ENCODE assay signal across 14 cellular contexts in genomic region chr16:1537763-1538289, GRCh38. TPM values are rescaled to one million over a fixed set of nuclear protein-coding genes. Genes with fewer than 3 reads are reported as not detected.
DNase-seq lines count a peak whose midpoint lies in the region; ATAC-seq and TF ChIP-seq lines count a peak whose summit lies in the region.
"Had no signal": no experiment of that assay in that cellular context is flagged by ENCODE, and none has a peak within 500 bp of the region (broad histone marks: within the 10 kb centered on the region; RNA-seq: fewer than 3 reads in every experiment).

No MANE protein-coding gene starts in this region.

- H3K4me1 ChIP-seq in naive thymus-derived CD4-positive, alpha-beta T cell (ENCODE audit: control insufficient read depth in 2 of 2, insufficient read depth in 2 of 2, low read length in 2 of 2) = peaks cover 30 to 54% of the 10 kb centered on the region in 2 donors
- peaks cover 62% of the 10 kb centered on the region for H3K4me1 ChIP-seq in vagina

- H3K9me3 Mint-ChIP-seq in activated naive CD4-positive, alpha-beta T cell treated with anti-CD3 and anti-CD28 coated beads, Interleukin-2, amount 10 ng/mL, durations not matched to agents 7 days and 5 days = no peaks in the 10 kb centered on the region
- no peaks in the 10 kb centered on the region for H3K9me3 Mint-ChIP-seq in naive thymus-derived CD4-positive, alpha-beta T cell

- H3K4me1 Mint-ChIP-seq in activated naive CD4-positive, alpha-beta T cell treated with anti-CD3 and anti-CD28 coated beads, Interleukin-2, amount 10 ng/mL, durations not matched to agents 7 days and 5 days = peaks cover 75% of the 10 kb centered on the region
- H3K4me1 Mint-ChIP-seq in naive thymus-derived CD4-positive, alpha-beta T cell = peaks cover 44 to 69% (median 52%) of the 10 kb centered on the region in 7 donors

- DNase-seq in stimulated activated naive CD4-positive, alpha-beta T cell (lab: John Stamatoyannopoulos, UW) = peak in 5 of 6 experiments; percentile 22 to 43 (median 29)
- DNase-seq in stimulated activated naive CD4-positive, alpha-beta T cell treated with Interleukin-2 at 50 U/mL for 16 hours (lab: John Stamatoyannopoulos, UW) = no peak
- DNase-seq in activated naive CD4-positive, alpha-beta T cell treated with anti-CD3 and anti-CD28 coated beads, Interleukin-2, amount 10 ng/mL, durations not matched to agents 7 days and 5 days = peak; percentile 64
- DNase-seq in naive thymus-derived CD4-positive, alpha-beta T cell = peak in 7 of 9 donors; percentile 32 to 48 (median 39)
- no peak for DNase-seq in vagina (ENCODE audit: extremely low spot score in 2 of 2)
- DNase-seq in occipital lobe (lab: John Stamatoyannopoulos, UW) = no peak
- DNase-seq: foreskin keratinocyte, left colon, NCI-H2081 had no signal

- POLR2A ChIA-PET in naive thymus-derived CD4-positive, alpha-beta T cell (lab: Charles Lee) = interaction anchor here (0.7 to 3.7 kb wide), 16 partner anchors 9 to 245 kb away, joined by 3 to 21 read pairs (median 4); partner anchors contain the start of genes JPT2, NUBP2, SPSB3 and TELO2

- H3K27me3 Mint-ChIP-seq in activated naive CD4-positive, alpha-beta T cell treated with anti-CD3 and anti-CD28 coated beads, Interleukin-2, amount 10 ng/mL, durations not matched to agents 7 days and 5 days = no peaks in the 10 kb centered on the region
- H3K27me3 Mint-ChIP-seq in naive thymus-derived CD4-positive, alpha-beta T cell = peaks cover 0 to 3% (median 0%) of the 10 kb centered on the region in 5 donors

- peak overlapping the region; percentile 86 for H3K27ac Mint-ChIP-seq in activated naive CD4-positive, alpha-beta T cell treated with anti-CD3 and anti-CD28 coated beads, Interleukin-2, amount 10 ng/mL, durations not matched to agents 7 days and 5 days
- peak overlapping the region; percentile 55 to 95 (median 91) for H3K27ac Mint-ChIP-seq in naive thymus-derived CD4-positive, alpha-beta T cell

- peak; percentile 22 for ATAC-seq in naive thymus-derived CD4-positive, alpha-beta T cell
- no peak for ATAC-seq in GM19455 (IDR thresholded peaks at IDR 0.05; ENCODE audit: unreplicated experiment)
- no peak for ATAC-seq in GM21528 (IDR thresholded peaks at IDR 0.05; ENCODE audit: low FRiP score, unreplicated experiment)
- ATAC-seq: foreskin keratinocyte, left colon had no signal

- peak overlapping the region; percentile 46 for H3K4me3 ChIP-seq in naive thymus-derived CD4-positive, alpha-beta T cell (ENCODE audit: low read length)
- no peak overlapping the region for H3K4me3 ChIP-seq in vagina
- H3K4me3 ChIP-seq: thoracic aorta had no signal

- no peak for TF ChIP-seq POLR2A in vagina (IDR thresholded peaks at IDR 0.05)

- H3K9me3 ChIP-seq in naive thymus-derived CD4-positive, alpha-beta T cell (ENCODE audit: control insufficient read depth in 2 of 3, low read length in 3 of 3) = no peaks in the 10 kb centered on the region
- no peaks in the 10 kb centered on the region for H3K9me3 ChIP-seq in vagina
- H3K9me3 ChIP-seq: thoracic aorta had no signal

- H3K36me3 ChIP-seq in naive thymus-derived CD4-positive, alpha-beta T cell (ENCODE audit: control insufficient read depth in 2 of 3, insufficient read depth in 3 of 3, low read length in 3 of 3) = peaks cover 0 to 90% (median 17%) of the 10 kb centered on the region in 3 experiments
- H3K36me3 ChIP-seq in vagina = peaks cover 0 to 42% of the 10 kb centered on the region in 2 donors

- H3K4me3 Mint-ChIP-seq in activated naive CD4-positive, alpha-beta T cell treated with anti-CD3 and anti-CD28 coated beads, Interleukin-2, amount 10 ng/mL, durations not matched to agents 7 days and 5 days = peak overlapping the region; percentile 100
- H3K4me3 Mint-ChIP-seq in naive thymus-derived CD4-positive, alpha-beta T cell = peak overlapping the region; percentile 85 to 100 (median 98)

- H3K36me3 Mint-ChIP-seq in activated naive CD4-positive, alpha-beta T cell treated with anti-CD3 and anti-CD28 coated beads, Interleukin-2, amount 10 ng/mL, durations not matched to agents 7 days and 5 days = peaks cover 63% of the 10 kb centered on the region
- H3K36me3 Mint-ChIP-seq in naive thymus-derived CD4-positive, alpha-beta T cell = peaks cover 11 to 34% (median 28%) of the 10 kb centered on the region in 5 donors

- intact Hi-C loops in naive thymus-derived CD4-positive, alpha-beta T cell (cut with micrococcal nuclease) = loop anchor here (1.0 to 10.0 kb wide), 4 partner anchors 45 to 176 kb away; partner anchors contain the start of genes CLCN7 (in 1 of the 2), TELO2 (in 1 of the 2) and UQCC4 (in 1 of the 2)
- intact Hi-C loops in vagina (cut with DNase I) = no loop called here

- no peak for TF ChIP-seq CTCF in vagina (IDR thresholded peaks at IDR 0.05)

- H3K27ac ChIP-seq in naive thymus-derived CD4-positive, alpha-beta T cell (ENCODE audit: low read depth, low read length) = peak overlapping the region; percentile 84
- H3K27ac ChIP-seq in vagina = peak overlapping the region; percentile 1
- H3K27ac ChIP-seq: foreskin keratinocyte, thoracic aorta had no signal

- CTCF ChIA-PET in activated naive CD4-positive, alpha-beta T cell treated with anti-CD3 and anti-CD28 coated beads, Interleukin-2, amount 10 ng/mL, durations not matched to agents 7 days and 5 days (lab: Charles Lee) = no interaction called here
- CTCF ChIA-PET in naive thymus-derived CD4-positive, alpha-beta T cell (lab: Charles Lee) = interaction anchor here (0.7 kb wide), 1 partner anchor 9 kb away, joined by 3 read pairs; no protein-coding TSS in a partner anchor

- H3K27me3 ChIP-seq in naive thymus-derived CD4-positive, alpha-beta T cell (ENCODE audit: control insufficient read depth in 2 of 2, insufficient read depth in 2 of 2, low read length in 2 of 2) = no peaks in the 10 kb centered on the region
- H3K27me3 ChIP-seq in vagina = no peaks in the 10 kb centered on the region
- H3K27me3 ChIP-seq: foreskin keratinocyte had no signal

RNA-seq across cellular contexts. Expression of gene TMEM204, which starts 4.4 kb away (rescaled TPM):
- 100 to 1,000 TPM in 2 of 5 experiments, 10 to 100 TPM in 3; 26.3 to 162 (median 47.5) TPM for total RNA-seq in naive thymus-derived CD4-positive, alpha-beta T cell
- 100 to 1,000 TPM; 152 to 186 TPM for polyA plus RNA-seq in naive thymus-derived CD4-positive, alpha-beta T cell
- total RNA-seq in vagina (33.1 TPM), occipital lobe (2.5 TPM)
- total RNA-seq: G401 had no signal

RNA-seq across cellular contexts. Expression of gene TELO2, which starts 44.7 kb away (rescaled TPM):
- total RNA-seq in naive thymus-derived CD4-positive, alpha-beta T cell = 10 to 100 TPM; 46.9 to 58.9 (median 50.3) TPM
- 10 to 100 TPM; 10.5 to 18.7 TPM for polyA plus RNA-seq in naive thymus-derived CD4-positive, alpha-beta T cell
- 23.8 TPM for total RNA-seq in vagina
- 11.7 TPM for total RNA-seq in occipital lobe

RNA-seq across cellular contexts. Expression of gene PTX4, which starts 49.1 kb away (rescaled TPM):
- total RNA-seq in naive thymus-derived CD4-positive, alpha-beta T cell = under 1 TPM in 2 of 5 experiments, not detected in 3; 0.24 to 0.64 TPM
- polyA plus RNA-seq in naive thymus-derived CD4-positive, alpha-beta T cell = not detected
- total RNA-seq in vagina (not detected), occipital lobe (not detected)
- total RNA-seq: foreskin keratinocyte, left colon, osteoblast had no signal
- polyA plus RNA-seq: foreskin keratinocyte had no signal

Comparison
In these comparisons a context has a peak if more than half of its experiments do, and no peak if none do; other contexts are left out.
1. DNase-seq: peak in stimulated activated naive CD4-positive, alpha-beta T cell (5 of 6), activated naive CD4-positive, alpha-beta T cell treated with anti-CD3 and anti-CD28 coated beads, Interleukin-2, amount 10 ng/mL, durations not matched to agents 7 days and 5 days (single experiment) and naive thymus-derived CD4-positive, alpha-beta T cell (7 of 9); none in stimulated activated naive CD4-positive, alpha-beta T cell treated with Interleukin-2 at 50 U/mL for 16 hours (single experiment), vagina (0 of 2) and occipital lobe (single experiment).